Comparison of ENCODE assay signal across 1 cellular context in the genomic region with DNA sequence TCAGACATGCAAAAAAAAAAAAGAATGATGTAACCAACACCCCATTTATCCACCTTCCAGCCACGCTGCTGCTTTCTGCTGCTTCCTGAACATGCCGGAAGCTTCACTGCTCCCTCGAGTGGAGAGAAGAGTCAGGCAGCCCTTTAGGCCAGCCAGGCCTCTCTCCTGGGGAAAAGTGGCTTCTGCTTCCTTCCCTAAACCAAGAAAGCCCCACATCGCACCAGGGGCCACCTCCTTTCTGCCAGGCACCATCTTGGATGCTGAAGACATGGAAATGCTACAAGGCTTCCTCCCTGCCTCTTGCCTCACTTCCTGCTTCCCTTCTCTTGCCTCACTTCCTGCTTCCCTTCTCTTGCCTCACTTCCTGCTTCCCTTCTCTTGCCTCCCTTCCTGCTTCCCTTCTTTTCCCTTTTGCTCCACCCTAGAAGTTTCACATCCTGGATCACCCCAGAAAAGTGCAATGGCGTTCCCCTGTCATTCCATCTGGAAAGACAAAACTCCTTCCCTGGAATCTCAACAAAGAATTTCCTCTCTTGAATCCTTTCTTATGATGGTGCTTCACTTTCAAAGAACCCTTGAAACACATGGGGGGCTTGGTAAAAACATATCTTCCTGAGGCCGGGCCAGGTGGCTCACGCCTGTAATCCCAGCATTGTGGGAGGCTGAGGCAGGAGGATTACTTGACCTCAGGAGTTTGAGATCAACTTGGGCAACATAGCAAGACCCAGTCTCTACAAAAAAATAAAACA.
TF ChIP-seq lines count a peak whose summit lies in the region.

No MANE protein-coding gene starts in this region.

TF ChIP-seq in GM12878, 131 proteins besides CTCF, POLR2A, EP300 and RAD21 (continues in another document):
- TF ChIP-seq, protein P1, sequence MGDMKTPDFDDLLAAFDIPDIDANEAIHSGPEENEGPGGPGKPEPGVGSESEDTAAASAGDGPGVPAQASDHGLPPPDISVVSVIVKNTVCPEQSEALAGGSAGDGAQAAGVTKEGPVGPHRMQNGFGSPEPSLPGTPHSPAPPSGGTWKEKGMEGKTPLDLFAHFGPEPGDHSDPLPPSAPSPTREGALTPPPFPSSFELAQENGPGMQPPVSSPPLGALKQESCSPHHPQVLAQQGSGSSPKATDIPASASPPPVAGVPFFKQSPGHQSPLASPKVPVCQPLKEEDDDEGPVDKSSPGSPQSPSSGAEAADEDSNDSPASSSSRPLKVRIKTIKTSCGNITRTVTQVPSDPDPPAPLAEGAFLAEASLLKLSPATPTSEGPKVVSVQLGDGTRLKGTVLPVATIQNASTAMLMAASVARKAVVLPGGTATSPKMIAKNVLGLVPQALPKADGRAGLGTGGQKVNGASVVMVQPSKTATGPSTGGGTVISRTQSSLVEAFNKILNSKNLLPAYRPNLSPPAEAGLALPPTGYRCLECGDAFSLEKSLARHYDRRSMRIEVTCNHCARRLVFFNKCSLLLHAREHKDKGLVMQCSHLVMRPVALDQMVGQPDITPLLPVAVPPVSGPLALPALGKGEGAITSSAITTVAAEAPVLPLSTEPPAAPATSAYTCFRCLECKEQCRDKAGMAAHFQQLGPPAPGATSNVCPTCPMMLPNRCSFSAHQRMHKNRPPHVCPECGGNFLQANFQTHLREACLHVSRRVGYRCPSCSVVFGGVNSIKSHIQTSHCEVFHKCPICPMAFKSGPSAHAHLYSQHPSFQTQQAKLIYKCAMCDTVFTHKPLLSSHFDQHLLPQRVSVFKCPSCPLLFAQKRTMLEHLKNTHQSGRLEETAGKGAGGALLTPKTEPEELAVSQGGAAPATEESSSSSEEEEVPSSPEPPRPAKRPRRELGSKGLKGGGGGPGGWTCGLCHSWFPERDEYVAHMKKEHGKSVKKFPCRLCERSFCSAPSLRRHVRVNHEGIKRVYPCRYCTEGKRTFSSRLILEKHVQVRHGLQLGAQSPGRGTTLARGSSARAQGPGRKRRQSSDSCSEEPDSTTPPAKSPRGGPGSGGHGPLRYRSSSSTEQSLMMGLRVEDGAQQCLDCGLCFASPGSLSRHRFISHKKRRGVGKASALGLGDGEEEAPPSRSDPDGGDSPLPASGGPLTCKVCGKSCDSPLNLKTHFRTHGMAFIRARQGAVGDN (IDR thresholded peaks at IDR 0.05) = 0 out of 2 replicates have a peak, but pooled peaks have one; percentile 38
- no peak for TF ChIP-seq NR2C1 (IDR thresholded peaks at IDR 0.05)
- no peak for TF ChIP-seq SIN3A (IDR thresholded peaks at IDR 0.05; ENCODE audit: low read depth, low read length)
- peak; percentile 66; the same call in 1 of the 2 replicates for TF ChIP-seq GABPA (IDR thresholded peaks at IDR 0.05; ENCODE audit: low read depth)
- TF ChIP-seq, protein P2, sequence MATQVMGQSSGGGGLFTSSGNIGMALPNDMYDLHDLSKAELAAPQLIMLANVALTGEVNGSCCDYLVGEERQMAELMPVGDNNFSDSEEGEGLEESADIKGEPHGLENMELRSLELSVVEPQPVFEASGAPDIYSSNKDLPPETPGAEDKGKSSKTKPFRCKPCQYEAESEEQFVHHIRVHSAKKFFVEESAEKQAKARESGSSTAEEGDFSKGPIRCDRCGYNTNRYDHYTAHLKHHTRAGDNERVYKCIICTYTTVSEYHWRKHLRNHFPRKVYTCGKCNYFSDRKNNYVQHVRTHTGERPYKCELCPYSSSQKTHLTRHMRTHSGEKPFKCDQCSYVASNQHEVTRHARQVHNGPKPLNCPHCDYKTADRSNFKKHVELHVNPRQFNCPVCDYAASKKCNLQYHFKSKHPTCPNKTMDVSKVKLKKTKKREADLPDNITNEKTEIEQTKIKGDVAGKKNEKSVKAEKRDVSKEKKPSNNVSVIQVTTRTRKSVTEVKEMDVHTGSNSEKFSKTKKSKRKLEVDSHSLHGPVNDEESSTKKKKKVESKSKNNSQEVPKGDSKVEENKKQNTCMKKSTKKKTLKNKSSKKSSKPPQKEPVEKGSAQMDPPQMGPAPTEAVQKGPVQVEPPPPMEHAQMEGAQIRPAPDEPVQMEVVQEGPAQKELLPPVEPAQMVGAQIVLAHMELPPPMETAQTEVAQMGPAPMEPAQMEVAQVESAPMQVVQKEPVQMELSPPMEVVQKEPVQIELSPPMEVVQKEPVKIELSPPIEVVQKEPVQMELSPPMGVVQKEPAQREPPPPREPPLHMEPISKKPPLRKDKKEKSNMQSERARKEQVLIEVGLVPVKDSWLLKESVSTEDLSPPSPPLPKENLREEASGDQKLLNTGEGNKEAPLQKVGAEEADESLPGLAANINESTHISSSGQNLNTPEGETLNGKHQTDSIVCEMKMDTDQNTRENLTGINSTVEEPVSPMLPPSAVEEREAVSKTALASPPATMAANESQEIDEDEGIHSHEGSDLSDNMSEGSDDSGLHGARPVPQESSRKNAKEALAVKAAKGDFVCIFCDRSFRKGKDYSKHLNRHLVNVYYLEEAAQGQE (IDR thresholded peaks at IDR 0.05; ENCODE audit: low read depth, low read length) = no peak
- TF ChIP-seq, protein P3, sequence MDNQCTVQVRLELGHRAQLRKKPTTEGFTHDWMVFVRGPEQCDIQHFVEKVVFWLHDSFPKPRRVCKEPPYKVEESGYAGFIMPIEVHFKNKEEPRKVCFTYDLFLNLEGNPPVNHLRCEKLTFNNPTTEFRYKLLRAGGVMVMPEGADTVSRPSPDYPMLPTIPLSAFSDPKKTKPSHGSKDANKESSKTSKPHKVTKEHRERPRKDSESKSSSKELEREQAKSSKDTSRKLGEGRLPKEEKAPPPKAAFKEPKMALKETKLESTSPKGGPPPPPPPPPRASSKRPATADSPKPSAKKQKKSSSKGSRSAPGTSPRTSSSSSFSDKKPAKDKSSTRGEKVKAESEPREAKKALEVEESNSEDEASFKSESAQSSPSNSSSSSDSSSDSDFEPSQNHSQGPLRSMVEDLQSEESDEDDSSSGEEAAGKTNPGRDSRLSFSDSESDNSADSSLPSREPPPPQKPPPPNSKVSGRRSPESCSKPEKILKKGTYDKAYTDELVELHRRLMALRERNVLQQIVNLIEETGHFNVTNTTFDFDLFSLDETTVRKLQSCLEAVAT (IDR thresholded peaks at IDR 0.05) = no peak
- no peak for TF ChIP-seq SMAD1 (IDR thresholded peaks at IDR 0.05; ENCODE audit: low read depth, partially characterized antibody)
- no peak for TF ChIP-seq KAT2A (conservative IDR thresholded peaks at IDR 0.05; ENCODE audit: control insufficient read depth, low read depth, low read length)
- TF ChIP-seq, protein P4, sequence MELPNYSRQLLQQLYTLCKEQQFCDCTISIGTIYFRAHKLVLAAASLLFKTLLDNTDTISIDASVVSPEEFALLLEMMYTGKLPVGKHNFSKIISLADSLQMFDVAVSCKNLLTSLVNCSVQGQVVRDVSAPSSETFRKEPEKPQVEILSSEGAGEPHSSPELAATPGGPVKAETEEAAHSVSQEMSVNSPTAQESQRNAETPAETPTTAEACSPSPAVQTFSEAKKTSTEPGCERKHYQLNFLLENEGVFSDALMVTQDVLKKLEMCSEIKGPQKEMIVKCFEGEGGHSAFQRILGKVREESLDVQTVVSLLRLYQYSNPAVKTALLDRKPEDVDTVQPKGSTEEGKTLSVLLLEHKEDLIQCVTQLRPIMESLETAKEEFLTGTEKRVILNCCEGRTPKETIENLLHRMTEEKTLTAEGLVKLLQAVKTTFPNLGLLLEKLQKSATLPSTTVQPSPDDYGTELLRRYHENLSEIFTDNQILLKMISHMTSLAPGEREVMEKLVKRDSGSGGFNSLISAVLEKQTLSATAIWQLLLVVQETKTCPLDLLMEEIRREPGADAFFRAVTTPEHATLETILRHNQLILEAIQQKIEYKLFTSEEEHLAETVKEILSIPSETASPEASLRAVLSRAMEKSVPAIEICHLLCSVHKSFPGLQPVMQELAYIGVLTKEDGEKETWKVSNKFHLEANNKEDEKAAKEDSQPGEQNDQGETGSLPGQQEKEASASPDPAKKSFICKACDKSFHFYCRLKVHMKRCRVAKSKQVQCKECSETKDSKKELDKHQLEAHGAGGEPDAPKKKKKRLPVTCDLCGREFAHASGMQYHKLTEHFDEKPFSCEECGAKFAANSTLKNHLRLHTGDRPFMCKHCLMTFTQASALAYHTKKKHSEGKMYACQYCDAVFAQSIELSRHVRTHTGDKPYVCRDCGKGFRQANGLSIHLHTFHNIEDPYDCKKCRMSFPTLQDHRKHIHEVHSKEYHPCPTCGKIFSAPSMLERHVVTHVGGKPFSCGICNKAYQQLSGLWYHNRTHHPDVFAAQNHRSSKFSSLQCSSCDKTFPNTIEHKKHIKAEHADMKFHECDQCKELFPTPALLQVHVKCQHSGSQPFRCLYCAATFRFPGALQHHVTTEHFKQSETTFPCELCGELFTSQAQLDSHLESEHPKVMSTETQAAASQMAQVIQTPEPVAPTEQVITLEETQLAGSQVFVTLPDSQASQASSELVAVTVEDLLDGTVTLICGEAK (IDR thresholded peaks at IDR 0.05; ENCODE audit: borderline replicate concordance) = peak; percentile 57; the same call in 1 of the 2 replicates
- TF ChIP-seq CHD1 (IDR thresholded peaks at IDR 0.05; ENCODE audit: low read depth, low read length) = no peak
- TF ChIP-seq, protein P5, sequence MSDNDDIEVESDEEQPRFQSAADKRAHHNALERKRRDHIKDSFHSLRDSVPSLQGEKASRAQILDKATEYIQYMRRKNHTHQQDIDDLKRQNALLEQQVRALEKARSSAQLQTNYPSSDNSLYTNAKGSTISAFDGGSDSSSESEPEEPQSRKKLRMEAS (IDR thresholded peaks at IDR 0.05; ENCODE audit: low read depth, low read length) = no peak
- no peak for TF ChIP-seq CHD2 (IDR thresholded peaks at IDR 0.05; ENCODE audit: borderline replicate concordance, low read depth, low read length)
- TF ChIP-seq BHLHE40 (IDR thresholded peaks at IDR 0.05; ENCODE audit: borderline replicate concordance in 1 of 2, low read depth in 2 of 2, low read length in 1 of 2) = no peak
- no peak for TF ChIP-seq HDAC2 (IDR thresholded peaks at IDR 0.05)
- TF ChIP-seq HDGF (IDR thresholded peaks at IDR 0.05) = peak; percentile 59; the same call in 1 of the 2 replicates
- no peak for TF ChIP-seq SMARCA5 (IDR thresholded peaks at IDR 0.05)
- no peak for TF ChIP-seq RUNX3 (IDR thresholded peaks at IDR 0.05; ENCODE audit: low read length)
- TF ChIP-seq POU2F2 (IDR thresholded peaks at IDR 0.05; ENCODE audit: borderline replicate concordance, low read depth, low read length) = no peak
- TF ChIP-seq ZSCAN29 (IDR thresholded peaks at IDR 0.05) = no peak
- peak in 1 of 2 experiments; percentile 78; a peak in 2 of 4 replicates for TF ChIP-seq ETV6 (conservative IDR thresholded peaks at IDR 0.05 in 1 of 2, IDR thresholded peaks at IDR 0.05 in 1 of 2; ENCODE audit: borderline replicate concordance in 1 of 2, low read depth in 1 of 2)
- TF ChIP-seq, protein P6, sequence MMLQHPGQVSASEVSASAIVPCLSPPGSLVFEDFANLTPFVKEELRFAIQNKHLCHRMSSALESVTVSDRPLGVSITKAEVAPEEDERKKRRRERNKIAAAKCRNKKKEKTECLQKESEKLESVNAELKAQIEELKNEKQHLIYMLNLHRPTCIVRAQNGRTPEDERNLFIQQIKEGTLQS (IDR thresholded peaks at IDR 0.05; ENCODE audit: borderline replicate concordance, extremely low read depth, low read depth, low read length) = no peak
- TF ChIP-seq NR2C2 (IDR thresholded peaks at IDR 0.05; ENCODE audit: borderline replicate concordance, control insufficient read depth, insufficient read length, low read depth) = no peak
- TF ChIP-seq ZBED1 (IDR thresholded peaks at IDR 0.05; ENCODE audit: borderline replicate concordance) = no peak
- no peak for TF ChIP-seq GATAD2B (conservative IDR thresholded peaks at IDR 0.05; ENCODE audit: low read depth)
- TF ChIP-seq ZNF24 (IDR thresholded peaks at IDR 0.05) = no peak
- TF ChIP-seq, protein P7, sequence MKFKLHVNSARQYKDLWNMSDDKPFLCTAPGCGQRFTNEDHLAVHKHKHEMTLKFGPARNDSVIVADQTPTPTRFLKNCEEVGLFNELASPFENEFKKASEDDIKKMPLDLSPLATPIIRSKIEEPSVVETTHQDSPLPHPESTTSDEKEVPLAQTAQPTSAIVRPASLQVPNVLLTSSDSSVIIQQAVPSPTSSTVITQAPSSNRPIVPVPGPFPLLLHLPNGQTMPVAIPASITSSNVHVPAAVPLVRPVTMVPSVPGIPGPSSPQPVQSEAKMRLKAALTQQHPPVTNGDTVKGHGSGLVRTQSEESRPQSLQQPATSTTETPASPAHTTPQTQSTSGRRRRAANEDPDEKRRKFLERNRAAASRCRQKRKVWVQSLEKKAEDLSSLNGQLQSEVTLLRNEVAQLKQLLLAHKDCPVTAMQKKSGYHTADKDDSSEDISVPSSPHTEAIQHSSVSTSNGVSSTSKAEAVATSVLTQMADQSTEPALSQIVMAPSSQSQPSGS (IDR thresholded peaks at IDR 0.05; ENCODE audit: low read length) = peak; percentile 13; the same call in 1 of the 2 replicates
- no peak for TF ChIP-seq LARP7 (IDR thresholded peaks at IDR 0.05)
- TF ChIP-seq MEF2B (IDR thresholded peaks at IDR 0.05; ENCODE audit: partially characterized antibody, poor library complexity, severe bottlenecking) = no peak
- TF ChIP-seq, protein P8, sequence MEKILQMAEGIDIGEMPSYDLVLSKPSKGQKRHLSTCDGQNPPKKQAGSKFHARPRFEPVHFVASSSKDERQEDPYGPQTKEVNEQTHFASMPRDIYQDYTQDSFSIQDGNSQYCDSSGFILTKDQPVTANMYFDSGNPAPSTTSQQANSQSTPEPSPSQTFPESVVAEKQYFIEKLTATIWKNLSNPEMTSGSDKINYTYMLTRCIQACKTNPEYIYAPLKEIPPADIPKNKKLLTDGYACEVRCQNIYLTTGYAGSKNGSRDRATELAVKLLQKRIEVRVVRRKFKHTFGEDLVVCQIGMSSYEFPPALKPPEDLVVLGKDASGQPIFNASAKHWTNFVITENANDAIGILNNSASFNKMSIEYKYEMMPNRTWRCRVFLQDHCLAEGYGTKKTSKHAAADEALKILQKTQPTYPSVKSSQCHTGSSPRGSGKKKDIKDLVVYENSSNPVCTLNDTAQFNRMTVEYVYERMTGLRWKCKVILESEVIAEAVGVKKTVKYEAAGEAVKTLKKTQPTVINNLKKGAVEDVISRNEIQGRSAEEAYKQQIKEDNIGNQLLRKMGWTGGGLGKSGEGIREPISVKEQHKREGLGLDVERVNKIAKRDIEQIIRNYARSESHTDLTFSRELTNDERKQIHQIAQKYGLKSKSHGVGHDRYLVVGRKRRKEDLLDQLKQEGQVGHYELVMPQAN (conservative IDR thresholded peaks at IDR 0.05) = no peak
- TF ChIP-seq NBN (IDR thresholded peaks at IDR 0.05) = no peak
- TF ChIP-seq, protein P9, sequence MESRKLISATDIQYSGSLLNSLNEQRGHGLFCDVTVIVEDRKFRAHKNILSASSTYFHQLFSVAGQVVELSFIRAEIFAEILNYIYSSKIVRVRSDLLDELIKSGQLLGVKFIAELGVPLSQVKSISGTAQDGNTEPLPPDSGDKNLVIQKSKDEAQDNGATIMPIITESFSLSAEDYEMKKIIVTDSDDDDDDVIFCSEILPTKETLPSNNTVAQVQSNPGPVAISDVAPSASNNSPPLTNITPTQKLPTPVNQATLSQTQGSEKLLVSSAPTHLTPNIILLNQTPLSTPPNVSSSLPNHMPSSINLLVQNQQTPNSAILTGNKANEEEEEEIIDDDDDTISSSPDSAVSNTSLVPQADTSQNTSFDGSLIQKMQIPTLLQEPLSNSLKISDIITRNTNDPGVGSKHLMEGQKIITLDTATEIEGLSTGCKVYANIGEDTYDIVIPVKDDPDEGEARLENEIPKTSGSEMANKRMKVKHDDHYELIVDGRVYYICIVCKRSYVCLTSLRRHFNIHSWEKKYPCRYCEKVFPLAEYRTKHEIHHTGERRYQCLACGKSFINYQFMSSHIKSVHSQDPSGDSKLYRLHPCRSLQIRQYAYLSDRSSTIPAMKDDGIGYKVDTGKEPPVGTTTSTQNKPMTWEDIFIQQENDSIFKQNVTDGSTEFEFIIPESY (IDR thresholded peaks at IDR 0.05) = no peak
- peak; percentile 36 to 54; a peak in 3 of 4 replicates for TF ChIP-seq IKZF2 (IDR thresholded peaks at IDR 0.05)
- TF ChIP-seq RBBP5 (conservative IDR thresholded peaks at IDR 0.05) = no peak
- no peak for TF ChIP-seq TAF1 (IDR thresholded peaks at IDR 0.05; ENCODE audit: borderline replicate concordance, low read depth, low read length)
- TF ChIP-seq WRNIP1 (IDR thresholded peaks at IDR 0.05; ENCODE audit: borderline replicate concordance, low read depth, low read length) = no peak
- no peak for TF ChIP-seq SREBF1 (IDR thresholded peaks at IDR 0.05; ENCODE audit: low read length)
- TF ChIP-seq RAD51 (IDR thresholded peaks at IDR 0.05) = no peak
- TF ChIP-seq KLF5 (IDR thresholded peaks at IDR 0.05; ENCODE audit: partially characterized antibody) = no peak
